In the genomic region with DNA sequence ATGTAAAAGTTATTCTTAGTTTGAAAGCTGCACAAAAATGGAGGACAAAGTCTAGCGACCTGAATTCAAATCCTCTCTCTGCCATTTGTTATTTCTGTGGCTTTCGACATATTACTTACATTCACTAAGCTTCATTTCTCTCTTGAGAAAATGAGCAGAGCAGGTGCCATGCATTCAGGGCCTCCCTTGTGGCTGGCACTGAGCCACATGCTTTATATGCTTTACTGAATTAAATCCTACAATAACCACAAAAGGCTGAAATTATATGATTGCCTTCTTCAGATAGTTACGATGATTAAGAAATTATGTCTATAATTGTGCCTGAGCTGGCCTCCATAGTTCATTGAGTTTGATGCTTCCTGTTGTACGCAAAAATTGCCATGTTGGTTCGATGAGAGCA, we compare ENCODE assay signal across 1 cellular context.
TF ChIP-seq lines count a peak whose summit lies in the region.

No MANE protein-coding gene starts in this region.

TF ChIP-seq in HCT116, 20 proteins besides CTCF, POLR2A, EP300 and RAD21:
- TF ChIP-seq, protein P1, sequence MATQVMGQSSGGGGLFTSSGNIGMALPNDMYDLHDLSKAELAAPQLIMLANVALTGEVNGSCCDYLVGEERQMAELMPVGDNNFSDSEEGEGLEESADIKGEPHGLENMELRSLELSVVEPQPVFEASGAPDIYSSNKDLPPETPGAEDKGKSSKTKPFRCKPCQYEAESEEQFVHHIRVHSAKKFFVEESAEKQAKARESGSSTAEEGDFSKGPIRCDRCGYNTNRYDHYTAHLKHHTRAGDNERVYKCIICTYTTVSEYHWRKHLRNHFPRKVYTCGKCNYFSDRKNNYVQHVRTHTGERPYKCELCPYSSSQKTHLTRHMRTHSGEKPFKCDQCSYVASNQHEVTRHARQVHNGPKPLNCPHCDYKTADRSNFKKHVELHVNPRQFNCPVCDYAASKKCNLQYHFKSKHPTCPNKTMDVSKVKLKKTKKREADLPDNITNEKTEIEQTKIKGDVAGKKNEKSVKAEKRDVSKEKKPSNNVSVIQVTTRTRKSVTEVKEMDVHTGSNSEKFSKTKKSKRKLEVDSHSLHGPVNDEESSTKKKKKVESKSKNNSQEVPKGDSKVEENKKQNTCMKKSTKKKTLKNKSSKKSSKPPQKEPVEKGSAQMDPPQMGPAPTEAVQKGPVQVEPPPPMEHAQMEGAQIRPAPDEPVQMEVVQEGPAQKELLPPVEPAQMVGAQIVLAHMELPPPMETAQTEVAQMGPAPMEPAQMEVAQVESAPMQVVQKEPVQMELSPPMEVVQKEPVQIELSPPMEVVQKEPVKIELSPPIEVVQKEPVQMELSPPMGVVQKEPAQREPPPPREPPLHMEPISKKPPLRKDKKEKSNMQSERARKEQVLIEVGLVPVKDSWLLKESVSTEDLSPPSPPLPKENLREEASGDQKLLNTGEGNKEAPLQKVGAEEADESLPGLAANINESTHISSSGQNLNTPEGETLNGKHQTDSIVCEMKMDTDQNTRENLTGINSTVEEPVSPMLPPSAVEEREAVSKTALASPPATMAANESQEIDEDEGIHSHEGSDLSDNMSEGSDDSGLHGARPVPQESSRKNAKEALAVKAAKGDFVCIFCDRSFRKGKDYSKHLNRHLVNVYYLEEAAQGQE (IDR thresholded peaks at IDR 0.05; ENCODE audit: low read depth), result no peak
- TF ChIP-seq TCF7L2 (IDR thresholded peaks at IDR 0.05; ENCODE audit: borderline replicate concordance, extremely low read depth, insufficient read depth, insufficient read length), result no peak
- no peak for TF ChIP-seq ZBTB33 (IDR thresholded peaks at IDR 0.05; ENCODE audit: extremely low read depth, insufficient replicate concordance, low read length)
- no peak for TF ChIP-seq EZH2 (IDR thresholded peaks at IDR 0.05)
- TF ChIP-seq EZH2phosphoT487 (IDR thresholded peaks at IDR 0.05; ENCODE audit: borderline replicate concordance), result no peak
- no peak for TF ChIP-seq ZFX (IDR thresholded peaks at IDR 0.05)
- TF ChIP-seq CEBPB (IDR thresholded peaks at IDR 0.05; ENCODE audit: low read depth), result no peak
- TF ChIP-seq SP1 (IDR thresholded peaks at IDR 0.05; ENCODE audit: low read depth), result no peak
- TF ChIP-seq CBX3 (IDR thresholded peaks at IDR 0.05; ENCODE audit: low read depth), result no peak
- TF ChIP-seq, protein P2, sequence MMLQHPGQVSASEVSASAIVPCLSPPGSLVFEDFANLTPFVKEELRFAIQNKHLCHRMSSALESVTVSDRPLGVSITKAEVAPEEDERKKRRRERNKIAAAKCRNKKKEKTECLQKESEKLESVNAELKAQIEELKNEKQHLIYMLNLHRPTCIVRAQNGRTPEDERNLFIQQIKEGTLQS (IDR thresholded peaks at IDR 0.05), result no peak
- TF ChIP-seq FOSL1 (IDR thresholded peaks at IDR 0.05; ENCODE audit: low read depth), result no peak
